13 cellular contexts compared by ENCODE assay signal in genomic region chr10:88901206-88901605, GRCh38. TPM values are rescaled to one million over a fixed set of nuclear protein-coding genes. Genes with fewer than 3 reads are reported as not detected.
DNase-seq lines count a peak whose midpoint lies in the region; ATAC-seq and TF ChIP-seq lines count a peak whose summit lies in the region.
"Had no signal": no experiment of that assay in that cellular context is flagged by ENCODE, and none has a peak within 500 bp of the region (broad histone marks: within the 10 kb centered on the region; RNA-seq: fewer than 3 reads in every experiment).

No MANE protein-coding gene starts in this region.

- H3K27ac ChIP-seq in Peyer's patch (peak overlapping the region; percentile 19 to 59 (median 44)), foreskin keratinocyte (no peak overlapping the region)

- H3K4me1 ChIP-seq in Peyer's patch (peaks cover 0 to 62% (median 21%) of the 10 kb centered on the region in 4 donors), foreskin keratinocyte (peaks cover 5% of the 10 kb centered on the region)

- H3K27me3 ChIP-seq in Peyer's patch (no peaks in the 10 kb centered on the region), foreskin keratinocyte (no peaks in the 10 kb centered on the region)

- no peaks in the 10 kb centered on the region for H3K27me3 Mint-ChIP-seq in activated T-cell treated with anti-CD3 and anti-CD28 coated beads, Interleukin-2, amount 50 U/mL, for 4 hours (ENCODE audit: low read depth)

- no peak overlapping the region for H3K4me3 ChIP-seq in Peyer's patch

- peaks cover 0 to 13% (median 0%) of the 10 kb centered on the region in 3 donors for H3K36me3 ChIP-seq in Peyer's patch

- ATAC-seq in activated T-cell treated with anti-CD3 and anti-CD28 coated beads, Interleukin-2, amount 50 U/mL, for 4 hours = peak; percentile 21 to 25
- ATAC-seq in HG02943 (IDR thresholded peaks at IDR 0.05; ENCODE audit: low read depth, unreplicated experiment) (peak; percentile 6), foreskin keratinocyte (no peak)
- peak; percentile 60 for ATAC-seq in stimulated activated effector memory CD8-positive, alpha-beta T cell treated with anti-CD3 and anti-CD28 coated beads, Interleukin-12 subunit alpha, Interleukin-12 subunit beta, amount 100 ng/mL, for 72 hours
- ATAC-seq in activated CD4-positive, CD25-positive, alpha-beta regulatory T cell treated with anti-CD3 and anti-CD28 coated beads, Interleukin-2, amount 50 U/mL, for 24 hours = no peak

- H3K9me3 ChIP-seq in Peyer's patch = no peaks in the 10 kb centered on the region

- no peaks in the 10 kb centered on the region for H3K9me3 Mint-ChIP-seq in activated T-cell treated with anti-CD3 and anti-CD28 coated beads, Interleukin-2, amount 50 U/mL, for 4 hours
- no peaks in the 10 kb centered on the region for H3K9me3 Mint-ChIP-seq in stimulated activated effector memory CD8-positive, alpha-beta T cell treated with anti-CD3 and anti-CD28 coated beads, Interleukin-12 subunit alpha, Interleukin-12 subunit beta, amount 100 ng/mL, for 72 hours

- peak overlapping the region; percentile 58 for H3K27ac Mint-ChIP-seq in stimulated activated effector memory CD8-positive, alpha-beta T cell treated with anti-CD3 and anti-CD28 coated beads, Interleukin-12 subunit alpha, Interleukin-12 subunit beta, amount 100 ng/mL, for 72 hours

- H3K4me3 Mint-ChIP-seq in activated T-cell treated with anti-CD3 and anti-CD28 coated beads, Interleukin-2, amount 50 U/mL, for 4 hours = peak overlapping the region; percentile 19
- H3K4me3 Mint-ChIP-seq in stimulated activated effector memory CD8-positive, alpha-beta T cell treated with anti-CD3 and anti-CD28 coated beads, Interleukin-12 subunit alpha, Interleukin-12 subunit beta, amount 100 ng/mL, for 72 hours = peak overlapping the region; percentile 34

- no peak for TF ChIP-seq POLR2A in Peyer's patch (IDR thresholded peaks at IDR 0.05)

- DNase-seq in activated T-cell treated with anti-CD3 and anti-CD28 coated beads, Interleukin-2, amount 50 U/mL, for 4 hours = no peak
- DNase-seq in activated T-cell treated with anti-CD3 and anti-CD28 coated beads, Interleukin-2, amount 50 U/mL, for 1 hour = no peak
- DNase-seq in Peyer's patch = no peak
- no peak for DNase-seq in stimulated activated effector memory CD8-positive, alpha-beta T cell treated with anti-CD3 and anti-CD28 coated beads, Interleukin-12 subunit alpha, Interleukin-12 subunit beta, amount 100 ng/mL, for 72 hours (ENCODE audit: low spot score in 2 of 2)
- no peak for DNase-seq in MV-4-11 (lab: John Stamatoyannopoulos, UW)
- DNase-seq in foreskin keratinocyte = no peak
- DNase-seq: NCI-H2171, T-helper 9 cell had no signal

- no peak for TF ChIP-seq CTCF in Peyer's patch (IDR thresholded peaks at IDR 0.05)
- no peak for TF ChIP-seq CTCF in foreskin keratinocyte (conservative IDR thresholded peaks at IDR 0.05)

- H3K36me3 Mint-ChIP-seq in activated T-cell treated with anti-CD3 and anti-CD28 coated beads, Interleukin-2, amount 50 U/mL, for 4 hours (ENCODE audit: insufficient read depth) = peaks cover 30% of the 10 kb centered on the region
- H3K36me3 Mint-ChIP-seq in stimulated activated effector memory CD8-positive, alpha-beta T cell treated with anti-CD3 and anti-CD28 coated beads, Interleukin-12 subunit alpha, Interleukin-12 subunit beta, amount 100 ng/mL, for 72 hours = peaks cover 50% of the 10 kb centered on the region

- peaks cover 58% of the 10 kb centered on the region for H3K4me1 Mint-ChIP-seq in activated T-cell treated with anti-CD3 and anti-CD28 coated beads, Interleukin-2, amount 50 U/mL, for 4 hours (ENCODE audit: low read depth)
- peaks cover 47% of the 10 kb centered on the region for H3K4me1 Mint-ChIP-seq in stimulated activated effector memory CD8-positive, alpha-beta T cell treated with anti-CD3 and anti-CD28 coated beads, Interleukin-12 subunit alpha, Interleukin-12 subunit beta, amount 100 ng/mL, for 72 hours

RNA-seq across cellular contexts. Expression of gene STAMBPL1, which starts 21.2 kb away (rescaled TPM):
- 10 to 100 TPM; 15.1 to 24.7 (median 19.4) TPM for total RNA-seq in activated T-cell treated with anti-CD3 and anti-CD28 coated beads, Interleukin-2, amount 50 U/mL, for 4 hours
- total RNA-seq in Peyer's patch (100 to 1,000 TPM in 1 of 4 donors, 10 to 100 TPM in 3; 54.6 to 116 (median 84.6) TPM), foreskin keratinocyte (7.8 and 9.6 TPM in 2 replicates)
- polyA plus RNA-seq in foreskin keratinocyte = 4.6 and 6.8 TPM in 2 replicates

RNA-seq across cellular contexts. Expression of gene ANKRD22, which starts 49.6 kb away (rescaled TPM):
- under 1 TPM in 1 of 3 donors, not detected in 2; 0.24 TPM for total RNA-seq in activated T-cell treated with anti-CD3 and anti-CD28 coated beads, Interleukin-2, amount 50 U/mL, for 4 hours
- 1 to 10 TPM in 2 of 4 donors, under 1 TPM in 1, not detected in 1; 0.70 to 1.5 (median 1.1) TPM for total RNA-seq in Peyer's patch
- 0.24 and 0.35 TPM in 2 replicates for total RNA-seq in foreskin keratinocyte
- polyA plus RNA-seq in foreskin keratinocyte = 0.18 and 0.23 TPM in 2 replicates
- total RNA-seq: fibroblast of villous mesenchyme, lung microvascular endothelial cell had no signal
- polyA plus RNA-seq: AG04450 had no signal

RNA-seq across cellular contexts. Expression of gene ACTA2, which starts 51.4 kb away (rescaled TPM):
- 1 to 10 TPM; 2.6 to 4.1 (median 2.6) TPM for total RNA-seq in activated T-cell treated with anti-CD3 and anti-CD28 coated beads, Interleukin-2, amount 50 U/mL, for 4 hours
- total RNA-seq in Peyer's patch (100 to 1,000 TPM in 3 of 4 donors, 10 to 100 TPM in 1; 83.5 to 342 (median 142) TPM), foreskin keratinocyte (10.3 and 12.2 TPM in 2 replicates)
- 10.2 and 10.9 TPM in 2 replicates for polyA plus RNA-seq in foreskin keratinocyte

Comparison
In these comparisons a context has a peak if more than half of its experiments do, and no peak if none do; other contexts are left out.
1. ATAC-seq: peak in activated T-cell treated with anti-CD3 and anti-CD28 coated beads, Interleukin-2, amount 50 U/mL, for 4 hours (2 of 2), HG02943 (single experiment) and stimulated activated effector memory CD8-positive, alpha-beta T cell treated with anti-CD3 and anti-CD28 coated beads, Interleukin-12 subunit alpha, Interleukin-12 subunit beta, amount 100 ng/mL, for 72 hours (single experiment); none in activated CD4-positive, CD25-positive, alpha-beta regulatory T cell treated with anti-CD3 and anti-CD28 coated beads, Interleukin-2, amount 50 U/mL, for 24 hours (0 of 2) and foreskin keratinocyte (single experiment).